Comparison of ENCODE assay signal across 1 cellular context in genomic region chrX:153727108-153727931, GRCh38.
TF ChIP-seq lines count a peak whose summit lies in the region.

No MANE protein-coding gene starts in this region.

TF ChIP-seq in K562, 482 proteins besides CTCF, POLR2A, EP300 and RAD21:
- no peak for TF ChIP-seq ATF7 (IDR thresholded peaks at IDR 0.05)
- TF ChIP-seq KDM5B (IDR thresholded peaks at IDR 0.05; ENCODE audit: insufficient replicate concordance, low read depth, low read length), result peak; percentile 3
